In the genomic region with DNA sequence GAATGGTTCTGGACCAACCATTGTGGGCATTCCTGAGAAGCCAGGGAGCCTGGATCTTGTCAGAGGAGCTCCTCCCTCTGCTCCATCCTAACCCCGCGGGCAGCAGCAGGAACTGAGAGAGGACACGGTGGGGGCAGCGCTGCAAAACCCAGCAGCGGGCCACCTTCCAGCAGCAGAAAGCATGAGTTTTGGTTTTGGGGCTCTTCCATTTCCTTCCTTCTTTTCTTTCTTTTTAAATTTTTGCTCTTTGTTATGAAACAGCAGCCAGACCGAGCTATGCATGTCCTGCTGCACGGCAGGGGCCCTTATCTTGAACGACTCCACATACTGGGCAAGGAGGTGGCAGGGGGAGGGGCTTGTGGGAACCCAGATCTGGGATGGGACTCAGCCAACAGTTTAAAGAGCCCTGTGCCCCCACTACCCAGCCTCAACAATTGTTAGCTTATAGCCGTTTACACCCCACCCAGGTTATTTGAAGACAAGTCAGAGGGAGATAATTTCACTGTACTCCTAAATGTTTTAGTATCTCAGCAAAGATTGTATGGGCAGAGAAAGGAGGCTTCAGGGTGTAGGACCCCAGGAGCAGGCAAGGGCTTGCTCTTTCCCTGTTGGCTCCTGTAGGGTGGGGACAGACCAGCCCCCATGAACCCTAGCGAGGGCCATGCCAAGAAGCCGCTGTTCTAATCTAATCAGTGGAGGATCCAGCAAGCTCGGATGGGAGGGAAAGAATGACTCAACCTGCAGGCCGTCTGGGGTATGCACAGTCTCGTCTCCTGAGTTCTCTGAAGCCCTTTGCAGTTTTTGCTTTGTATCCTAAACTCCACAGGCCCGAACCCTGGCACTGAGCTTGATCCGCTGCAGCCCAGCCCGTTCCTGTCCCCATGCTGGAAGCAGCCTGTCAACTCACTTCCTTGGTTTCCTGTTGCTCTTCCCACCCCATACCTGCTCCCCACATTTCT, we compare ENCODE assay signal across 1 cellular context.
TF ChIP-seq lines count a peak whose summit lies in the region.

No MANE protein-coding gene starts in this region.

TF ChIP-seq in K562, 482 proteins besides CTCF, POLR2A, EP300 and RAD21 (continued from another document and continues in another):
- no peak for TF ChIP-seq ZNF507 (tag; conservative IDR thresholded peaks at IDR 0.05)
- TF ChIP-seq ZNF197 (CRISPR knock-in tag; IDR thresholded peaks at IDR 0.05; ENCODE audit: low read depth) = no peak
- no peak for TF ChIP-seq ZNF146 (CRISPR knock-in tag; IDR thresholded peaks at IDR 0.05; ENCODE audit: unreplicated experiment)
- TF ChIP-seq TOE1 (IDR thresholded peaks at IDR 0.05; ENCODE audit: borderline replicate concordance) = no peak
- TF ChIP-seq TOE1 (CRISPR knock-in tag; IDR thresholded peaks at IDR 0.05; ENCODE audit: borderline replicate concordance, low read depth) = no peak
- TF ChIP-seq, protein P1, sequence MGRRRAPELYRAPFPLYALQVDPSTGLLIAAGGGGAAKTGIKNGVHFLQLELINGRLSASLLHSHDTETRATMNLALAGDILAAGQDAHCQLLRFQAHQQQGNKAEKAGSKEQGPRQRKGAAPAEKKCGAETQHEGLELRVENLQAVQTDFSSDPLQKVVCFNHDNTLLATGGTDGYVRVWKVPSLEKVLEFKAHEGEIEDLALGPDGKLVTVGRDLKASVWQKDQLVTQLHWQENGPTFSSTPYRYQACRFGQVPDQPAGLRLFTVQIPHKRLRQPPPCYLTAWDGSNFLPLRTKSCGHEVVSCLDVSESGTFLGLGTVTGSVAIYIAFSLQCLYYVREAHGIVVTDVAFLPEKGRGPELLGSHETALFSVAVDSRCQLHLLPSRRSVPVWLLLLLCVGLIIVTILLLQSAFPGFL (CRISPR knock-in tag; IDR thresholded peaks at IDR 0.05) = no peak
- no peak for TF ChIP-seq HSF4 (CRISPR knock-in tag; IDR thresholded peaks at IDR 0.05; ENCODE audit: borderline replicate concordance)
- no peak for TF ChIP-seq CBX2 (IDR thresholded peaks at IDR 0.05; ENCODE audit: insufficient read depth, low read length, poor library complexity, severe bottlenecking)
- TF ChIP-seq NR4A1 (CRISPR knock-in tag; IDR thresholded peaks at IDR 0.05) = no peak
- no peak for TF ChIP-seq NR4A1 (tag; IDR thresholded peaks at IDR 0.05)
- TF ChIP-seq KLF13 (tag; IDR thresholded peaks at IDR 0.05; ENCODE audit: borderline replicate concordance, low read depth) = no peak
- TF ChIP-seq, protein P2, sequence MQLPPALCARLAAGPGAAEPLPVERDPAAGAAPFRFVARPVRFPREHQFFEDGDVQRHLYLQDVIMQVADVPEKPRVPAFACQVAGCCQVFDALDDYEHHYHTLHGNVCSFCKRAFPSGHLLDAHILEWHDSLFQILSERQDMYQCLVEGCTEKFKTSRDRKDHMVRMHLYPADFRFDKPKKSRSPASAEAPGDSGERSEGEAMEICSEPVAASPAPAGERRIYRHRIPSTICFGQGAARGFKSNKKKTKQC (CRISPR knock-in tag; IDR thresholded peaks at IDR 0.05) = no peak
- no peak for TF ChIP-seq NR2C2 (CRISPR knock-in tag; IDR thresholded peaks at IDR 0.05)
- TF ChIP-seq NR2C2 (tag; IDR thresholded peaks at IDR 0.05) = no peak
- TF ChIP-seq MCM7 (IDR thresholded peaks at IDR 0.05) = no peak
- no peak for TF ChIP-seq NCOA1 (IDR thresholded peaks at IDR 0.05; ENCODE audit: low read depth)
- no peak for TF ChIP-seq ZNF184 (CRISPR knock-in tag; IDR thresholded peaks at IDR 0.05)
- no peak for TF ChIP-seq ZNF668 (CRISPR knock-in tag; IDR thresholded peaks at IDR 0.05)
- no peak for TF ChIP-seq ZC3H11A (IDR thresholded peaks at IDR 0.05; ENCODE audit: low read depth, low read length)
- TF ChIP-seq IRF2 (CRISPR knock-in tag; IDR thresholded peaks at IDR 0.05) = no peak
- TF ChIP-seq RHOXF2B (CRISPR knock-in tag; conservative IDR thresholded peaks at IDR 0.05) = no peak
- TF ChIP-seq RCOR1 (IDR thresholded peaks at IDR 0.05; ENCODE audit: borderline replicate concordance in 1 of 2, low read depth in 2 of 2, low read length in 2 of 2) = peak in 1 of 2 experiments; percentile 45; a peak in 1 of 4 replicates
- TF ChIP-seq, protein P3, sequence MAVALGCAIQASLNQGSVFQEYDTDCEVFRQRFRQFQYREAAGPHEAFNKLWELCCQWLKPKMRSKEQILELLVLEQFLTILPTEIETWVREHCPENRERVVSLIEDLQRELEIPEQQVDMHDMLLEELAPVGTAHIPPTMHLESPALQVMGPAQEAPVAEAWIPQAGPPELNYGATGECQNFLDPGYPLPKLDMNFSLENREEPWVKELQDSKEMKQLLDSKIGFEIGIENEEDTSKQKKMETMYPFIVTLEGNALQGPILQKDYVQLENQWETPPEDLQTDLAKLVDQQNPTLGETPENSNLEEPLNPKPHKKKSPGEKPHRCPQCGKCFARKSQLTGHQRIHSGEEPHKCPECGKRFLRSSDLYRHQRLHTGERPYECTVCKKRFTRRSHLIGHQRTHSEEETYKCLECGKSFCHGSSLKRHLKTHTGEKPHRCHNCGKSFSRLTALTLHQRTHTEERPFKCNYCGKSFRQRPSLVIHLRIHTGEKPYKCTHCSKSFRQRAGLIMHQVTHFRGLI (CRISPR knock-in tag; IDR thresholded peaks at IDR 0.05) = no peak
- TF ChIP-seq CTBP1 (IDR thresholded peaks at IDR 0.05; ENCODE audit: borderline replicate concordance) = no peak
- no peak for TF ChIP-seq CBFA2T2 (conservative IDR thresholded peaks at IDR 0.05)
- no peak for TF ChIP-seq PURB (CRISPR knock-in tag; IDR thresholded peaks at IDR 0.05; ENCODE audit: low read depth)
- TF ChIP-seq, protein P4, sequence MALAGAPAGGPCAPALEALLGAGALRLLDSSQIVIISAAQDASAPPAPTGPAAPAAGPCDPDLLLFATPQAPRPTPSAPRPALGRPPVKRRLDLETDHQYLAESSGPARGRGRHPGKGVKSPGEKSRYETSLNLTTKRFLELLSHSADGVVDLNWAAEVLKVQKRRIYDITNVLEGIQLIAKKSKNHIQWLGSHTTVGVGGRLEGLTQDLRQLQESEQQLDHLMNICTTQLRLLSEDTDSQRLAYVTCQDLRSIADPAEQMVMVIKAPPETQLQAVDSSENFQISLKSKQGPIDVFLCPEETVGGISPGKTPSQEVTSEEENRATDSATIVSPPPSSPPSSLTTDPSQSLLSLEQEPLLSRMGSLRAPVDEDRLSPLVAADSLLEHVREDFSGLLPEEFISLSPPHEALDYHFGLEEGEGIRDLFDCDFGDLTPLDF (CRISPR knock-in tag; IDR thresholded peaks at IDR 0.05) = no peak
- TF ChIP-seq, protein P5, sequence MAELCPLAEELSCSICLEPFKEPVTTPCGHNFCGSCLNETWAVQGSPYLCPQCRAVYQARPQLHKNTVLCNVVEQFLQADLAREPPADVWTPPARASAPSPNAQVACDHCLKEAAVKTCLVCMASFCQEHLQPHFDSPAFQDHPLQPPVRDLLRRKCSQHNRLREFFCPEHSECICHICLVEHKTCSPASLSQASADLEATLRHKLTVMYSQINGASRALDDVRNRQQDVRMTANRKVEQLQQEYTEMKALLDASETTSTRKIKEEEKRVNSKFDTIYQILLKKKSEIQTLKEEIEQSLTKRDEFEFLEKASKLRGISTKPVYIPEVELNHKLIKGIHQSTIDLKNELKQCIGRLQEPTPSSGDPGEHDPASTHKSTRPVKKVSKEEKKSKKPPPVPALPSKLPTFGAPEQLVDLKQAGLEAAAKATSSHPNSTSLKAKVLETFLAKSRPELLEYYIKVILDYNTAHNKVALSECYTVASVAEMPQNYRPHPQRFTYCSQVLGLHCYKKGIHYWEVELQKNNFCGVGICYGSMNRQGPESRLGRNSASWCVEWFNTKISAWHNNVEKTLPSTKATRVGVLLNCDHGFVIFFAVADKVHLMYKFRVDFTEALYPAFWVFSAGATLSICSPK (IDR thresholded peaks at IDR 0.05; ENCODE audit: borderline replicate concordance) = no peak
- 0 out of 2 replicates have a peak, but pooled peaks have one; percentile 20 for TF ChIP-seq ZNF311 (CRISPR knock-in tag; IDR thresholded peaks at IDR 0.05)
- no peak for TF ChIP-seq SMARCB1 (IDR thresholded peaks at IDR 0.05; ENCODE audit: insufficient read length, low read depth)
- TF ChIP-seq ZC3H4 (CRISPR knock-in tag; IDR thresholded peaks at IDR 0.05; ENCODE audit: borderline replicate concordance) = no peak
- TF ChIP-seq NFIC (IDR thresholded peaks at IDR 0.05) = 0 out of 2 replicates have a peak, but pooled peaks have one; percentile 6
- no peak for TF ChIP-seq ZNF436 (CRISPR knock-in tag; IDR thresholded peaks at IDR 0.05)
- TF ChIP-seq ZNF12 (CRISPR knock-in tag; IDR thresholded peaks at IDR 0.05) = no peak
- TF ChIP-seq, protein P6, sequence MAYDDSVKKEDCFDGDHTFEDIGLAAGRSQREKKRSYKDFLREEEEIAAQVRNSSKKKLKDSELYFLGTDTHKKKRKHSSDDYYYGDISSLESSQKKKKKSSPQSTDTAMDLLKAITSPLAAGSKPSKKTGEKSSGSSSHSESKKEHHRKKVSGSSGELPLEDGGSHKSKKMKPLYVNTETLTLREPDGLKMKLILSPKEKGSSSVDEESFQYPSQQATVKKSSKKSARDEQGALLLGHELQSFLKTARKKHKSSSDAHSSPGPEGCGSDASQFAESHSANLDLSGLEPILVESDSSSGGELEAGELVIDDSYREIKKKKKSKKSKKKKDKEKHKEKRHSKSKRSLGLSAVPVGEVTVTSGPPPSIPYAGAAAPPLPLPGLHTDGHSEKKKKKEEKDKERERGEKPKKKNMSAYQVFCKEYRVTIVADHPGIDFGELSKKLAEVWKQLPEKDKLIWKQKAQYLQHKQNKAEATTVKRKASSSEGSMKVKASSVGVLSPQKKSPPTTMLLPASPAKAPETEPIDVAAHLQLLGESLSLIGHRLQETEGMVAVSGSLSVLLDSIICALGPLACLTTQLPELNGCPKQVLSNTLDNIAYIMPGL (CRISPR knock-in tag; IDR thresholded peaks at IDR 0.05) = no peak
- TF ChIP-seq ILF3 (IDR thresholded peaks at IDR 0.05; ENCODE audit: borderline replicate concordance) = no peak
- TF ChIP-seq, protein P7, sequence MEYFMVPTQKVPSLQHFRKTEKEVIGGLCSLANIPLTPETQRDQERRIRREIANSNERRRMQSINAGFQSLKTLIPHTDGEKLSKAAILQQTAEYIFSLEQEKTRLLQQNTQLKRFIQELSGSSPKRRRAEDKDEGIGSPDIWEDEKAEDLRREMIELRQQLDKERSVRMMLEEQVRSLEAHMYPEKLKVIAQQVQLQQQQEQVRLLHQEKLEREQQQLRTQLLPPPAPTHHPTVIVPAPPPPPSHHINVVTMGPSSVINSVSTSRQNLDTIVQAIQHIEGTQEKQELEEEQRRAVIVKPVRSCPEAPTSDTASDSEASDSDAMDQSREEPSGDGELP (CRISPR knock-in tag; IDR thresholded peaks at IDR 0.05; ENCODE audit: borderline replicate concordance) = peak; percentile 17; the same call in 1 of the 2 replicates
- no peak for TF ChIP-seq POU5F1 (IDR thresholded peaks at IDR 0.05; ENCODE audit: borderline replicate concordance, low read depth, low read length, partially characterized antibody)
- no peak for TF ChIP-seq CEBPB (tag; IDR thresholded peaks at IDR 0.05)
- no peak for TF ChIP-seq SLC30A9 (CRISPR knock-in tag; IDR thresholded peaks at IDR 0.05)
- TF ChIP-seq PHTF2 (CRISPR knock-in tag; IDR thresholded peaks at IDR 0.05) = no peak
- TF ChIP-seq XRCC5 (IDR thresholded peaks at IDR 0.05; ENCODE audit: low read depth, low read length) = no peak
- TF ChIP-seq, protein P8, sequence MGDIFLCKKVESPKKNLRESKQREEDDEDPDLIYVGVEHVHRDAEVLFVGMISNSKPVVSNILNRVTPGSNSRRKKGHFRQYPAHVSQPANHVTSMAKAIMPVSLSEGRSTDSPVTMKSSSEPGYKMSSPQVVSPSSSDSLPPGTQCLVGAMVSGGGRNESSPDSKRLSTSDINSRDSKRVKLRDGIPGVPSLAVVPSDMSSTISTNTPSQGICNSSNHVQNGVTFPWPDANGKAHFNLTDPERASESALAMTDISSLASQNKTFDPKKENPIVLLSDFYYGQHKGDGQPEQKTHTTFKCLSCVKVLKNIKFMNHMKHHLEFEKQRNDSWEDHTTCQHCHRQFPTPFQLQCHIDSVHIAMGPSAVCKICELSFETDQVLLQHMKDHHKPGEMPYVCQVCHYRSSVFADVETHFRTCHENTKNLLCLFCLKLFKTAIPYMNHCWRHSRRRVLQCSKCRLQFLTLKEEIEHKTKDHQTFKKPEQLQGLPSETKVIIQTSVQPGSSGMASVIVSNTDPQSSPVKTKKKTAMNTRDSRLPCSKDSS (IDR thresholded peaks at IDR 0.05; ENCODE audit: low read depth, partially characterized antibody) = no peak
- no peak for TF ChIP-seq RBFOX2 (IDR thresholded peaks at IDR 0.05; ENCODE audit: low read depth, low read length)
- TF ChIP-seq ZNF717 (CRISPR knock-in tag; IDR thresholded peaks at IDR 0.05) = no peak
- no peak for TF ChIP-seq PTRF (tag; IDR thresholded peaks at IDR 0.05)
- TF ChIP-seq PCBP2 (IDR thresholded peaks at IDR 0.05; ENCODE audit: low read depth, low read length, poor library complexity, severe bottlenecking) = no peak
- TF ChIP-seq BMI1 (IDR thresholded peaks at IDR 0.05; ENCODE audit: low read length) = no peak
- TF ChIP-seq ARID1B (IDR thresholded peaks at IDR 0.05) = peak; percentile 74
- TF ChIP-seq MIER1 (IDR thresholded peaks at IDR 0.05; ENCODE audit: low read depth) = no peak
- TF ChIP-seq L3MBTL2 (IDR thresholded peaks at IDR 0.05) = no peak
- no peak for TF ChIP-seq MTF1 (CRISPR knock-in tag; IDR thresholded peaks at IDR 0.05; ENCODE audit: borderline replicate concordance)
- 0 out of 2 replicates have a peak, but pooled peaks have one; percentile 21 for TF ChIP-seq ZBTB7A (IDR thresholded peaks at IDR 0.05; ENCODE audit: borderline replicate concordance, control insufficient read depth, low read depth, low read length)
